In the genomic region with DNA sequence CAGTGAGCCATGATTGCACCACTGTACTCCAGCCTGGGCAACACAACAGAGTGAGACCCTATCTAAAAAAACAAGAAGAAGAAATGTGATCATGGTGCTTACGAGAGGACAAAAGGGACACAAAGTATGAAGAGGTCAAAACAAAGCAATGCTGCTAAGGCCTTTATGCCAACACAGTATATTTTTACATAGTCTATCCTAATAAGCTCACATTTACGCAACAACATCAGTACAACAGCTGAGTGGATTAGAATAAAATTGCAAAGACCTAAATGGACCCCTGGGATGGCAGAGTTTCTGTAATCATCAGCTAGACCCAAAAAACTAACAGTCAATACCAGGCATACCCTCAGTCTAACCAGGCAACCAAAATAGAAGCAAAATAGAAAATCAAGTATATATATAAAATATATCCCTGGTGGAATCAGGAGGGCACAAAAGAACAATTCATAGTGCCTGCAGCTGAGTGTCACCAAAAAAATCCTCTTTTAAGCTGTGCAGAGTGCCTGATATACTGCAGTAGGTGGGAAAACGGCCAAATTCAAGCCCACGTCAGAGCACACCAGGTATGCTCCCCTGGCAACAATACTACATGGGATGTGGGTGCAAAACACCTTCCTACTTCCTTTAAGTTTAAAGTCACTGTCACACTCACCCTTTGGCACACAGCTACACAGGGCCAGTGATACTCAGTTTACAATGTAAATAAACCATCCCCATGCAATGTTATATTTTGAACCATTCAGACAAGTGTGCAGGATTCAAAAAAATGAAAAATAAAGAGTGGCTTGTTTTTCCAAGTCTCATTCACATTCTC, we compare ENCODE assay signal across 14 cellular contexts. TPM values are rescaled to one million over a fixed set of nuclear protein-coding genes. Genes with fewer than 3 reads are reported as not detected.
DNase-seq lines count a peak whose midpoint lies in the region; ATAC-seq and TF ChIP-seq lines count a peak whose summit lies in the region.
"Had no signal": no experiment of that assay in that cellular context is flagged by ENCODE, and none has a peak within 500 bp of the region (broad histone marks: within the 10 kb centered on the region; RNA-seq: fewer than 3 reads in every experiment).

No MANE protein-coding gene starts in this region.

- H3K4me1 ChIP-seq in DOHH2 (ENCODE audit: control insufficient read depth, low read length) (peaks cover 38% of the 10 kb centered on the region), suprapubic skin (peaks cover 45% of the 10 kb centered on the region)

- TF ChIP-seq POLR2A in suprapubic skin (IDR thresholded peaks at IDR 0.05) = no peak
- no peak for TF ChIP-seq POLR2A in GM18505 (IDR thresholded peaks at IDR 0.05; ENCODE audit: borderline replicate concordance, extremely low read depth, insufficient read depth, insufficient read length)

- H3K27ac ChIP-seq in DOHH2 (ENCODE audit: low read depth, low read length) (no peak overlapping the region), SK-N-MC (peak overlapping the region; percentile 100), suprapubic skin (peak overlapping the region; percentile 81)
- H3K27ac ChIP-seq: epithelial cell of prostate had no signal

- no peaks in the 10 kb centered on the region for H3K9me3 ChIP-seq in DOHH2 (ENCODE audit: control insufficient read depth, insufficient read depth, low read length)
- H3K9me3 ChIP-seq in SK-N-MC (ENCODE audit: low read depth, low read length) = no peaks in the 10 kb centered on the region
- H3K9me3 ChIP-seq in suprapubic skin = no peaks in the 10 kb centered on the region

- H3K4me2 ChIP-seq in DOHH2 (ENCODE audit: low read length) = peak overlapping the region; percentile 52

- H4K20me1 ChIP-seq in DOHH2 (ENCODE audit: control insufficient read depth, insufficient read depth, low read depth, low read length) = peaks cover 4% of the 10 kb centered on the region; the same call in 1 of the 2 replicates

- H3K9me2 ChIP-seq in DOHH2 (replicated peaks; ENCODE audit: control insufficient read depth, low read length) = no peaks in the 10 kb centered on the region

- DNase-seq in SK-N-MC (ENCODE audit: low read depth, low spot score) (no peak), left colon (no peak), suprapubic skin (ENCODE audit: low spot score in 2 of 2) (no peak), COR-L47 (lab: John Stamatoyannopoulos, UW) (no peak)
- DNase-seq: NCI-H526; stimulated activated CD4-positive, alpha-beta T cell treated with anti-CD3 and anti-CD28 coated beads, Interleukin-15, amount 100 ng/mL, for 24 hours; stimulated activated CD8-positive, alpha-beta memory T cell treated with anti-CD3 and anti-CD28 coated beads, Interleukin-4, amount 100 ng/mL, for 48 hours had no signal

- H3K27me3 ChIP-seq in DOHH2 (ENCODE audit: control insufficient read depth, low read length) (no peaks in the 10 kb centered on the region), suprapubic skin (no peaks in the 10 kb centered on the region)

- ATAC-seq in left colon (peak; percentile 51), GM18505 (IDR thresholded peaks at IDR 0.05; ENCODE audit: unreplicated experiment) (no peak), GM18498 (IDR thresholded peaks at IDR 0.05; ENCODE audit: unreplicated experiment) (no peak)
- ATAC-seq: activated CD4-positive, CD25-positive, alpha-beta regulatory T cell treated with anti-CD3 and anti-CD28 coated beads, Interleukin-2, amount 50 U/mL, for 24 hours; GM12878; natural killer cell treated with Interleukin-12 subunit alpha and Interleukin-12 subunit beta and Interleukin-15 and Interleukin-18, amount 100 ng/mL, for 72 hours had no signal

- H3K4me3 ChIP-seq in DOHH2 (ENCODE audit: low read length) = peak overlapping the region; percentile 38; the same call in 1 of the 2 replicates
- peak overlapping the region; percentile 77 for H3K4me3 ChIP-seq in SK-N-MC
- H3K4me3 ChIP-seq in suprapubic skin = no peak overlapping the region
- H3K4me3 ChIP-seq: GM12878 had no signal

- H3K9ac ChIP-seq in SK-N-MC (ENCODE audit: insufficient read length) = peak overlapping the region; percentile 54

- TF ChIP-seq EP300 in suprapubic skin (IDR thresholded peaks at IDR 0.05) = no peak

- intact Hi-C loops in left colon (cut with DNase I, micrococcal nuclease) = no loop called here

- H3K79me2 ChIP-seq in DOHH2 (ENCODE audit: control insufficient read depth, low read length) = peaks cover 100% of the 10 kb centered on the region

- 51% methylated on average over 4 of the region's 4 CpGs for WGBS in suprapubic skin

- peaks cover 7% of the 10 kb centered on the region; the same call in 1 of the 2 replicates for H3F3A ChIP-seq in DOHH2 (ENCODE audit: control insufficient read depth, insufficient read depth)

- TF ChIP-seq CTCF in DOHH2 (IDR thresholded peaks at IDR 0.05; ENCODE audit: low read depth, low read length, poor library complexity, severe bottlenecking) (no peak), suprapubic skin (IDR thresholded peaks at IDR 0.05) (no peak)

- H3K36me3 ChIP-seq in DOHH2 (ENCODE audit: control insufficient read depth, low read length) (peaks cover 13% of the 10 kb centered on the region), SK-N-MC (ENCODE audit: insufficient read depth, low read length) (0 out of 2 replicates have a peak, but pooled peaks cover 3% of the 10 kb centered on the region), suprapubic skin (no peaks in the 10 kb centered on the region)

RNA-seq across cellular contexts. Expression of a gene that starts 57.8 kb away (rescaled TPM):
- 10 to 100 TPM; 34.3 to 48.8 TPM for total RNA-seq in left colon
- total RNA-seq in suprapubic skin = 10 to 100 TPM; 46.6 to 82.7 (median 62.1) TPM
